ENCODE assay signal across 25 cellular contexts in the genomic region with DNA sequence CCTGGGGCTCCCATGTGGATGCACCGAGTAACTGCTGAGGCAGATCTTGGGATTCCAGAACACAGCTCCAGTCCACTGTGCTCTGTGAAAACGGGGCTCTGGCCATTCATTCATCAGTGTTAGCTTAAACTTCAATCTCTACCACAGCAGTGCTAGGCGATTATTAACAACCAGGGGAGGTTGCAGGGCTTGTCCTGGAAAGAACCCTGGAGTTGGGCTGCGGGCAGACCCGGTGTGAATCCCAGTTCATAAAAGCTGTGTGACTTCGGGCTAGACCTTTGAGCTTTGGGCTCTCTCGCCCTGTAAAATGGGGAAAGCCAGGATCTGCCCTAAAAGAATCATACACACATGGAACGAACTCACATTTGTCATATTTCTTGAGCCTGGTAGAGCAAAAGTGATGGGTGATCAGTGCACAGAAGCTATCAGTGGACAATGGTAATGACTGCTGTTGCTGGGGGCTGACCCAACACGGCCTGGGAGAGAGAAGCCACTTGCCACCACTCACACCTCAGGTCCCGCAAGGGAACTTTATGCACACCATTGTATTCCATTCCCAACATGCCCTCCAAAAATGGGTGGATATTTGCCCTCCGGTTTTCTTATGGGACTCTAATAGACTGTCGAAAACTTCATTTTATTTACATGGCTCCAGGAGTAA. TPM values are rescaled to one million over a fixed set of nuclear protein-coding genes. Genes with fewer than 3 reads are reported as not detected.
DNase-seq lines count a peak whose midpoint lies in the region; ATAC-seq and TF ChIP-seq lines count a peak whose summit lies in the region.
"Had no signal": no experiment of that assay in that cellular context is flagged by ENCODE, and none has a peak within 500 bp of the region (broad histone marks: within the 10 kb centered on the region; RNA-seq: fewer than 3 reads in every experiment).

No MANE protein-coding gene starts in this region.

- H2AFZ ChIP-seq in GM23338: no peak overlapping the region
- H2AFZ ChIP-seq: GM23248 had no signal

- no peaks in the 10 kb centered on the region for H3K79me2 ChIP-seq in GM23338 (replicated peaks; ENCODE audit: insufficient read depth)

- ATAC-seq in GM23338: no peak
- no peak for ATAC-seq in HG02763 (IDR thresholded peaks at IDR 0.05; ENCODE audit: unreplicated experiment)
- no peak for ATAC-seq in natural killer cell
- ATAC-seq: HCT116, PC-3 had no signal

- H3K4me2 ChIP-seq in GM23338: no peak overlapping the region

- H3K36me3 Mint-ChIP-seq in GM23338 (ENCODE audit: low read depth) (peaks cover 47% of the 10 kb centered on the region), endothelial cell (ENCODE audit: low read depth, unreplicated experiment) (peaks cover 66% of the 10 kb centered on the region), natural killer cell (peaks cover 8% of the 10 kb centered on the region)
- H3K36me3 Mint-ChIP-seq: CD4-positive, CD25-positive, alpha-beta regulatory T cell had no signal

- no peaks in the 10 kb centered on the region for H3K27me3 ChIP-seq in GM23338 (ENCODE audit: insufficient read depth)
- H3K27me3 ChIP-seq in liver (ENCODE audit: control insufficient read depth in 4 of 4, insufficient read depth in 4 of 4, low read length in 3 of 4): no peaks in the 10 kb centered on the region
- no peaks in the 10 kb centered on the region for H3K27me3 ChIP-seq in adrenal gland
- H3K27me3 ChIP-seq: BE2C, SJSA1 had no signal

- H3K27ac ChIP-seq in GM23338 (ENCODE audit: low read depth) (no peak overlapping the region), liver (ENCODE audit: low read depth in 1 of 2, low read length in 2 of 2) (peak overlapping the region; percentile 17 to 62), adrenal gland (no peak overlapping the region)
- H3K27ac ChIP-seq: GM23248, SJSA1 had no signal

- peaks cover 6% of the 10 kb centered on the region; the same call in 2 of the 3 replicates for H3K4me1 Mint-ChIP-seq in GM23338
- H3K4me1 Mint-ChIP-seq in endothelial cell (ENCODE audit: unreplicated experiment): peaks cover 8% of the 10 kb centered on the region
- H3K4me1 Mint-ChIP-seq in natural killer cell: no peaks in the 10 kb centered on the region
- H3K4me1 Mint-ChIP-seq: CD4-positive, CD25-positive, alpha-beta regulatory T cell had no signal

- no peak for TF ChIP-seq POLR2A in adrenal gland (IDR thresholded peaks at IDR 0.05)

- DNase-seq in GM23338 (ENCODE audit: low spot score): no peak
- no peak for DNase-seq in endothelial cell (ENCODE audit: low spot score)
- DNase-seq in renal cortical epithelial cell (ENCODE audit: low read depth): peak; percentile 82
- DNase-seq in ecto neural progenitor cell (ENCODE audit: low spot score): no peak
- no peak for DNase-seq in adrenal gland
- DNase-seq in natural killer cell: no peak
- DNase-seq: BE2C; Caco-2; CD4-positive, CD25-positive, alpha-beta regulatory T cell; GDM1; GM23248; IMR-90; NCI-H1048; NCI-H1436; NCI-H1930; NCI-H345; NCI-H524 treated with DMSO at 0.1 percent for 48 hours; PC-3 had no signal

- no peaks in the 10 kb centered on the region for H3K9me2 ChIP-seq in GM23338 (ENCODE audit: insufficient read depth)

- H3K4me3 Mint-ChIP-seq in GM23338: no peak overlapping the region
- peak overlapping the region; percentile 21 for H3K4me3 Mint-ChIP-seq in endothelial cell (ENCODE audit: unreplicated experiment)
- no peak overlapping the region for H3K4me3 Mint-ChIP-seq in natural killer cell
- H3K4me3 Mint-ChIP-seq: CD4-positive, CD25-positive, alpha-beta regulatory T cell had no signal

- H3K4me3 ChIP-seq in GM23338: no peak overlapping the region
- no peak overlapping the region for H3K4me3 ChIP-seq in liver (ENCODE audit: low read depth in 1 of 3, low read length in 3 of 3)
- H3K4me3 ChIP-seq in adrenal gland: no peak overlapping the region
- H3K4me3 ChIP-seq: GM23248, SJSA1 had no signal

- 48% methylated on average over 12 of the region's 12 CpGs for WGBS in liver
- WGBS in adrenal gland, 4 donors: 89 to 96% (median 91%) methylated on average over 10 to 12 of the region's 12 CpGs

- H3K36me3 ChIP-seq in GM23338 (ENCODE audit: insufficient read depth) (no peaks in the 10 kb centered on the region), liver (ENCODE audit: control insufficient read depth in 4 of 4, insufficient read depth in 3 of 4, low read depth in 1 of 4, low read length in 3 of 4) (peaks cover 4 to 36% (median 25%) of the 10 kb centered on the region in 4 donors), adrenal gland (replicated peaks in 1 of 2) (peaks cover 0 to 21% of the 10 kb centered on the region in 2 donors)
- H3K36me3 ChIP-seq: BE2C, SJSA1 had no signal

- intact Hi-C loops in adrenal gland (cut with DNase I): no loop called here
- intact Hi-C loops in natural killer cell (cut with micrococcal nuclease): no loop called here

- no peaks in the 10 kb centered on the region for H3F3A ChIP-seq in GM23338 (replicated peaks; ENCODE audit: low read depth)

- H3K4me1 ChIP-seq in GM23338 (ENCODE audit: insufficient read depth): no peaks in the 10 kb centered on the region
- peaks cover 11 to 57% (median 49%) of the 10 kb centered on the region in 4 donors for H3K4me1 ChIP-seq in liver (ENCODE audit: control insufficient read depth in 4 of 4, insufficient read depth in 4 of 4, low read length in 3 of 4)
- no peaks in the 10 kb centered on the region for H3K4me1 ChIP-seq in adrenal gland (replicated peaks in 1 of 2)
- H3K4me1 ChIP-seq: BE2C, Caco-2, SJSA1 had no signal

- H3K9me3 Mint-ChIP-seq in GM23338: peaks cover 9% of the 10 kb centered on the region
- H3K9me3 Mint-ChIP-seq in endothelial cell (ENCODE audit: unreplicated experiment): peaks cover 5% of the 10 kb centered on the region
- peaks cover 0 to 4% of the 10 kb centered on the region in 2 donors for H3K9me3 Mint-ChIP-seq in natural killer cell

- TF ChIP-seq CTCF in GM23338 (conservative IDR thresholded peaks at IDR 0.05; ENCODE audit: low read depth in 2 of 2) (no peak), endothelial cell (IDR thresholded peaks at IDR 0.05; ENCODE audit: unreplicated experiment) (no peak), liver (IDR thresholded peaks at IDR 0.05; ENCODE audit: low read depth, low read length, missing input control) (no peak), adrenal gland (IDR thresholded peaks at IDR 0.05) (no peak), natural killer cell (IDR thresholded peaks at IDR 0.05) (no peak)

- H3K27me3 Mint-ChIP-seq in GM23338 (ENCODE audit: insufficient read depth, low read depth, poor library complexity) (peaks cover 9% of the 10 kb centered on the region), endothelial cell (ENCODE audit: unreplicated experiment) (peaks cover 14% of the 10 kb centered on the region), natural killer cell (ENCODE audit: low read depth in 2 of 2) (peaks cover 0 to 3% of the 10 kb centered on the region in 2 donors)

- H3K9ac ChIP-seq in liver (ENCODE audit: low read depth in 1 of 2, low read length in 2 of 2): no peak overlapping the region
- H3K9ac ChIP-seq: GM23248 had no signal

- H3K27ac Mint-ChIP-seq in GM23338 (0 out of 2 replicates have a peak overlapping the region, but pooled peaks have one; percentile 6), endothelial cell (ENCODE audit: unreplicated experiment) (no peak overlapping the region), natural killer cell (no peak overlapping the region)

- peak; percentile 42 to 68 for TF ChIP-seq RAD21 in liver (IDR thresholded peaks at IDR 0.05)

- no peaks in the 10 kb centered on the region for H3K9me3 ChIP-seq in liver (ENCODE audit: control insufficient read depth in 4 of 4, low read length in 3 of 4)
- peaks cover 0 to 3% (median 0%) of the 10 kb centered on the region in 3 donors for H3K9me3 ChIP-seq in adrenal gland (replicated peaks in 1 of 3)
- H3K9me3 ChIP-seq: BE2C, Caco-2, SJSA1 had no signal

- no peaks in the 10 kb centered on the region; the same call in 1 of the 2 replicates for H4K20me1 ChIP-seq in GM23338 (replicated peaks; ENCODE audit: insufficient read depth)

TF ChIP-seq in GM23338, 12 proteins besides CTCF, POLR2A, EP300 and RAD21:
- TF ChIP-seq EZH2phosphoT487 (IDR thresholded peaks at IDR 0.05; ENCODE audit: unreplicated experiment): no peak
- no peak for TF ChIP-seq ZNF331 (CRISPR knock-in tag; IDR thresholded peaks at IDR 0.05; ENCODE audit: low read depth)
TF ChIP-seq in GM23338: peak in this region for 0.

TF ChIP-seq in liver, 16 proteins besides CTCF, POLR2A, EP300 and RAD21 (continues in another document):
- TF ChIP-seq FOXA2 (IDR thresholded peaks at IDR 0.05) (no peak), SP1 (IDR thresholded peaks at IDR 0.05) (peak; percentile 95), JUND (IDR thresholded peaks at IDR 0.05) (peak in 1 of 2 donors; percentile 58), HNF4G (IDR thresholded peaks at IDR 0.05) (peak; percentile 89), RXRA (IDR thresholded peaks at IDR 0.05) (peak; percentile 97 to 99)

RNA-seq across cellular contexts. Expression of gene CRYBB3, which starts 15.6 kb away (rescaled TPM):
- 0.28 TPM in 1 of 2 replicates, not detected in the other for total RNA-seq in GM23338 (2014; rRNA removed; shearing (Covaris generic))
- polyA plus RNA-seq in GM23338 (2016; fragmentation: Nextera tagmentation; extraction: Ambion mirVana): 0.52 TPM in 1 of 2 replicates, not detected in the other
- 0.97 TPM for total RNA-seq in endothelial cell (ENCODE audit: unreplicated experiment)
- total RNA-seq in liver: not detected
- under 1 TPM; 0.25 to 0.38 TPM for polyA plus RNA-seq in liver
- total RNA-seq in renal cortical epithelial cell: not detected in 2 replicates
- under 1 TPM in 3 of 8 donors, not detected in 5; 0.50 to 0.88 (median 0.57) TPM for total RNA-seq in adrenal gland
- 1 to 10 TPM in 1 of 3 donors, under 1 TPM in 1, not detected in 1; 0.57 to 2.7 TPM for polyA plus RNA-seq in adrenal gland
- under 1 TPM in 1 of 3 donors, not detected in 2; 0.68 TPM for total RNA-seq in natural killer cell
- total RNA-seq: A172; Caco-2; CD4-positive, CD25-positive, alpha-beta regulatory T cell; Daoy; GM23248; IMR-90; M059J; SJSA1 had no signal
- polyA plus RNA-seq: CD4-positive, CD25-positive, alpha-beta regulatory T cell; GM23248; IMR-90 had no signal

RNA-seq across cellular contexts. Expression of gene CRYBB2, which starts 35.4 kb away (rescaled TPM):
- total RNA-seq in GM23338 (2014; rRNA removed; shearing (Covaris generic)): 1.0 TPM in 1 of 2 replicates, not detected in the other
- polyA plus RNA-seq in GM23338 (2016; fragmentation: Nextera tagmentation; extraction: Ambion mirVana) (0.26 TPM in 1 of 2 replicates, not detected in the other), liver (under 1 TPM in 1 of 2 donors, not detected in 1; 0.10 TPM), adrenal gland (1 to 10 TPM in 2 of 3 donors, under 1 TPM in 1; 0.24 to 1.9 (median 1.7) TPM)
- total RNA-seq in endothelial cell (ENCODE audit: unreplicated experiment) (1.9 TPM), liver (under 1 TPM in 1 of 2 donors, not detected in 1; 0.08 TPM), renal cortical epithelial cell (1.2 TPM in 1 of 2 replicates, not detected in the other), adrenal gland (not detected), natural killer cell (not detected)
- total RNA-seq: A172; Caco-2; CD4-positive, CD25-positive, alpha-beta regulatory T cell; Daoy; GM23248; IMR-90; PC-3 had no signal
- polyA plus RNA-seq: CD4-positive, CD25-positive, alpha-beta regulatory T cell; GM23248; IMR-90 had no signal

Comparison
In these comparisons a context has a peak if more than half of its experiments do, and no peak if none do; other contexts are left out.
1. H3K27ac ChIP-seq: peak in liver (2 of 2); none in GM23338 (single experiment) and adrenal gland (0 of 5).